Comparison of ENCODE assay signal across 11 cellular contexts in the genomic region with DNA sequence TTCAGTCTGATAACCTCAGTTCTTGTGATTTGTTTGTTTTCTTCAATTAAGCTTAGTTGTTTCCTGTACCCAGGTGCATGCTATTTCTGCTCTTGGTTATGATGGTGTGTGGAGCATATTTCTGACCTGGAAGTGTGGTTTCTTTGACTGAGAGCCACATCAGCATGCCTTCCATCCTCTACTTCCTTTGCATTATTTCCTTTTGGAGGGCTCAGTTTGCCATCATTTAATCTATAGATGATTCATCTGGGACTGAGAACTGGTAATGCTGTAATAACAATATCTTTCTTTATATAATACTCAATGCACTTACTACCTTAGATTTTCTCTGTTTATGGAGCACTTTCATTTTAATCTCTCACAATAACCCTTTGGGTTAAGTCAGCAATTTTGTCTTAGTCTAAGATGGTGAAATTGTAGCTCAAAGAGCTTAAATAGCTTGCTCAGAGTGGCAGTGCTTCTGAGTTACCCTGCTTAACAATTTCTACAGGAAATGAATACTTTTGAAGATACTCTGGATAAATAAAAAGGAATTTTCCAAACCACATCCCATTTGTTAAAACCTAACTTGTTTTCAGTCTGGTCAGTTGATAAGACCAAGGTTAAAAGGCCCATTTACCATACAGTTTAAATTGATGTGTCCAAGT. TPM values are rescaled to one million over a fixed set of nuclear protein-coding genes. Genes with fewer than 3 reads are reported as not detected.
DNase-seq lines count a peak whose midpoint lies in the region; ATAC-seq and TF ChIP-seq lines count a peak whose summit lies in the region.
"Had no signal": no experiment of that assay in that cellular context is flagged by ENCODE, and none has a peak within 500 bp of the region (broad histone marks: within the 10 kb centered on the region; RNA-seq: fewer than 3 reads in every experiment).

No MANE protein-coding gene starts in this region.

- no peaks in the 10 kb centered on the region for H3K9me2 ChIP-seq in HCT116 (ENCODE audit: insufficient read depth)

- no peak for TF ChIP-seq RAD21 in HCT116 (IDR thresholded peaks at IDR 0.05; ENCODE audit: low read depth)
- no peak for TF ChIP-seq RAD21 in liver (IDR thresholded peaks at IDR 0.05)

- H3K27me3 ChIP-seq in HCT116 (ENCODE audit: insufficient read depth, low read length) (no peaks in the 10 kb centered on the region), liver (ENCODE audit: control insufficient read depth in 4 of 4, insufficient read depth in 4 of 4, low read length in 3 of 4) (no peaks in the 10 kb centered on the region)

- H2AFZ ChIP-seq in HCT116 (ENCODE audit: low read depth, low read length, poor library complexity, severe bottlenecking): no peak overlapping the region

- DNase-seq in AG20443 (ENCODE audit: low spot score) (peak; percentile 12), HCT116 (ENCODE audit: low read depth, low spot score) (no peak), amniotic epithelial cell (ENCODE audit: low read depth) (peak; percentile 88), SHP77 (lab: John Stamatoyannopoulos, UW) (no peak), NCI-H1105 (lab: John Stamatoyannopoulos, UW) (no peak), NCI-H774 (lab: John Stamatoyannopoulos, UW) (no peak)
- DNase-seq: H7, NCI-H2107 had no signal

- H3K79me2 ChIP-seq in HCT116 (ENCODE audit: insufficient read depth, low read length): no peaks in the 10 kb centered on the region

- ATAC-seq in HCT116 (peak; percentile 27; the same call in 1 of the 2 replicates), HG03159 (IDR thresholded peaks at IDR 0.05; ENCODE audit: unreplicated experiment) (no peak)

- H3K9me3 ChIP-seq in HCT116 (ENCODE audit: control insufficient read depth in 1 of 2, insufficient read depth in 1 of 2, low read depth in 1 of 2, low read length in 2 of 2) (no peaks in the 10 kb centered on the region), liver (ENCODE audit: control insufficient read depth in 4 of 4, low read length in 3 of 4) (no peaks in the 10 kb centered on the region)
- H3K9me3 ChIP-seq: thoracic aorta had no signal

- H3K4me3 ChIP-seq in HCT116 (replicated peaks in 1 of 2; ENCODE audit: low read depth in 1 of 2, low read length in 2 of 2): no peak overlapping the region
- no peak overlapping the region for H3K4me3 ChIP-seq in liver (ENCODE audit: low read depth in 1 of 3, low read length in 3 of 3)
- H3K4me3 ChIP-seq: thoracic aorta had no signal

- intact Hi-C loops in HCT116 (cut with micrococcal nuclease): no loop called here

- CTCF ChIA-PET in HCT116 (lab: Charles Lee): interaction anchor here (1.1 kb wide), 1 partner anchor 86 kb away, joined by 3 read pairs; no protein-coding TSS in a partner anchor

- no peak overlapping the region for H3K4me2 ChIP-seq in HCT116 (ENCODE audit: low read length)

- no TSS peak for BruUV-seq in HCT116 (replicated peaks; lab: Mats Ljungman, UMichigan)

- H4K20me1 ChIP-seq in HCT116 (ENCODE audit: insufficient read depth): no peaks in the 10 kb centered on the region

- POLR2A ChIA-PET in HCT116 (lab: Charles Lee): no interaction called here

- RAD21 ChIA-PET in HCT116 (lab: Charles Lee; ENCODE audit: low non-redundant PET in 1 of 2, low total read pairs in 2 of 2, uncharacterized antibody in 2 of 2, unreplicated experiment in 2 of 2): no interaction called here

- H3K9ac ChIP-seq in HCT116 (ENCODE audit: low read length) (no peak overlapping the region), liver (ENCODE audit: low read depth in 1 of 2, low read length in 2 of 2) (no peak overlapping the region)

- no peak overlapping the region for H3K27ac ChIP-seq in HCT116 (ENCODE audit: low read depth, low read length)
- no peak overlapping the region for H3K27ac ChIP-seq in liver (ENCODE audit: low read depth in 1 of 2, low read length in 2 of 2)
- H3K27ac ChIP-seq: thoracic aorta had no signal

- no peak for TF ChIP-seq POLR2A in HCT116 (IDR thresholded peaks at IDR 0.05; ENCODE audit: borderline replicate concordance, extremely low read depth, insufficient read depth, insufficient read length)

- H3K4me1 ChIP-seq in HCT116 (ENCODE audit: control insufficient read depth in 1 of 2, insufficient read depth in 2 of 2, low read length in 2 of 2): no peaks in the 10 kb centered on the region; a peak in 1 of 4 replicates
- no peaks in the 10 kb centered on the region for H3K4me1 ChIP-seq in liver (ENCODE audit: control insufficient read depth in 4 of 4, insufficient read depth in 4 of 4, low read length in 3 of 4)

- H3K36me3 ChIP-seq in HCT116 (ENCODE audit: control insufficient read depth in 1 of 2, insufficient read depth in 2 of 2, low read length in 2 of 2) (peaks cover 0 to 4% of the 10 kb centered on the region in 2 experiments; a peak in 1 of 4 replicates), liver (ENCODE audit: control insufficient read depth in 4 of 4, insufficient read depth in 3 of 4, low read depth in 1 of 4, low read length in 3 of 4) (peaks cover 5 to 12% (median 8%) of the 10 kb centered on the region in 4 donors)

- TF ChIP-seq CTCF in HCT116 (IDR thresholded peaks at IDR 0.05 in 2 of 3, conservative IDR thresholded peaks at IDR 0.05 in 1 of 3; ENCODE audit: borderline replicate concordance in 1 of 3, insufficient read depth in 1 of 3, low read depth in 2 of 3, low read length in 2 of 3) (no peak), liver (IDR thresholded peaks at IDR 0.05; ENCODE audit: low read depth, low read length, missing input control) (no peak)

TF ChIP-seq in HCT116, 20 proteins besides CTCF, POLR2A, EP300 and RAD21 (continues in another document):
- TF ChIP-seq, protein P1, sequence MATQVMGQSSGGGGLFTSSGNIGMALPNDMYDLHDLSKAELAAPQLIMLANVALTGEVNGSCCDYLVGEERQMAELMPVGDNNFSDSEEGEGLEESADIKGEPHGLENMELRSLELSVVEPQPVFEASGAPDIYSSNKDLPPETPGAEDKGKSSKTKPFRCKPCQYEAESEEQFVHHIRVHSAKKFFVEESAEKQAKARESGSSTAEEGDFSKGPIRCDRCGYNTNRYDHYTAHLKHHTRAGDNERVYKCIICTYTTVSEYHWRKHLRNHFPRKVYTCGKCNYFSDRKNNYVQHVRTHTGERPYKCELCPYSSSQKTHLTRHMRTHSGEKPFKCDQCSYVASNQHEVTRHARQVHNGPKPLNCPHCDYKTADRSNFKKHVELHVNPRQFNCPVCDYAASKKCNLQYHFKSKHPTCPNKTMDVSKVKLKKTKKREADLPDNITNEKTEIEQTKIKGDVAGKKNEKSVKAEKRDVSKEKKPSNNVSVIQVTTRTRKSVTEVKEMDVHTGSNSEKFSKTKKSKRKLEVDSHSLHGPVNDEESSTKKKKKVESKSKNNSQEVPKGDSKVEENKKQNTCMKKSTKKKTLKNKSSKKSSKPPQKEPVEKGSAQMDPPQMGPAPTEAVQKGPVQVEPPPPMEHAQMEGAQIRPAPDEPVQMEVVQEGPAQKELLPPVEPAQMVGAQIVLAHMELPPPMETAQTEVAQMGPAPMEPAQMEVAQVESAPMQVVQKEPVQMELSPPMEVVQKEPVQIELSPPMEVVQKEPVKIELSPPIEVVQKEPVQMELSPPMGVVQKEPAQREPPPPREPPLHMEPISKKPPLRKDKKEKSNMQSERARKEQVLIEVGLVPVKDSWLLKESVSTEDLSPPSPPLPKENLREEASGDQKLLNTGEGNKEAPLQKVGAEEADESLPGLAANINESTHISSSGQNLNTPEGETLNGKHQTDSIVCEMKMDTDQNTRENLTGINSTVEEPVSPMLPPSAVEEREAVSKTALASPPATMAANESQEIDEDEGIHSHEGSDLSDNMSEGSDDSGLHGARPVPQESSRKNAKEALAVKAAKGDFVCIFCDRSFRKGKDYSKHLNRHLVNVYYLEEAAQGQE (IDR thresholded peaks at IDR 0.05; ENCODE audit: low read depth): no peak
- TF ChIP-seq SRF (IDR thresholded peaks at IDR 0.05; ENCODE audit: low read depth): no peak
- TF ChIP-seq, protein P2, sequence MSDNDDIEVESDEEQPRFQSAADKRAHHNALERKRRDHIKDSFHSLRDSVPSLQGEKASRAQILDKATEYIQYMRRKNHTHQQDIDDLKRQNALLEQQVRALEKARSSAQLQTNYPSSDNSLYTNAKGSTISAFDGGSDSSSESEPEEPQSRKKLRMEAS (IDR thresholded peaks at IDR 0.05): no peak
- TF ChIP-seq CEBPB (IDR thresholded peaks at IDR 0.05; ENCODE audit: low read depth): no peak

TF ChIP-seq in liver, 16 proteins besides CTCF, POLR2A, EP300 and RAD21:
- TF ChIP-seq NR2F2 (IDR thresholded peaks at IDR 0.05) (peak; percentile 9), RXRA (IDR thresholded peaks at IDR 0.05) (no peak)

RNA-seq across cellular contexts. Expression of a gene that starts 37.1 kb away (rescaled TPM):
- total RNA-seq in HCT116 (2021; ENCODE audit: unreplicated experiment): 37.7 TPM
- 18.9 and 21.1 TPM in 2 replicates for polyA plus RNA-seq in HCT116 (2012)
- total RNA-seq in liver: 10 to 100 TPM; 17.8 to 19.4 TPM
- 1 to 10 TPM; 7.7 to 8.7 TPM for polyA plus RNA-seq in liver

RNA-seq across cellular contexts. Expression of a gene that starts 37.8 kb away (rescaled TPM):
- total RNA-seq in HCT116 (2021; ENCODE audit: unreplicated experiment) (23.4 TPM), liver (10 to 100 TPM in 1 of 2 donors, 1 to 10 TPM in 1; 9.6 to 14.9 TPM)
- polyA plus RNA-seq in HCT116 (2012): 5.1 and 6.0 TPM in 2 replicates
- 1 to 10 TPM; 1.8 to 2.0 TPM for polyA plus RNA-seq in liver

Comparison
In these comparisons a context has a peak if more than half of its experiments do, and no peak if none do; other contexts are left out.
1. DNase-seq: peak in AG20443 (single experiment) and amniotic epithelial cell (single experiment); none in HCT116 (single experiment), SHP77 (0 of 2), NCI-H1105 (single experiment) and NCI-H774 (single experiment).